In genomic region chr20:57180954-57181353, GRCh38 we compare ENCODE assay signal across 14 cellular contexts.
DNase-seq lines count a peak whose midpoint lies in the region; ATAC-seq and TF ChIP-seq lines count a peak whose summit lies in the region.
"Had no signal": no experiment of that assay in that cellular context is flagged by ENCODE, and none has a peak within 500 bp of the region (broad histone marks: within the 10 kb centered on the region; RNA-seq: fewer than 3 reads in every experiment).

No MANE protein-coding gene starts in this region.

- H3K36me3 ChIP-seq in Karpas-422 (ENCODE audit: insufficient read depth, low read length) (no peaks in the 10 kb centered on the region), body of pancreas (replicated peaks in 1 of 2; ENCODE audit: insufficient read depth in 1 of 2, low read depth in 2 of 2) (no peaks in the 10 kb centered on the region)

- no peaks in the 10 kb centered on the region for H3K79me2 ChIP-seq in Karpas-422 (ENCODE audit: low read length)

- TF ChIP-seq CTCF in body of pancreas (IDR thresholded peaks at IDR 0.05) = peak in 4 of 7 experiments; percentile 17 to 53 (median 22)
- TF ChIP-seq CTCF in neural crest cell (conservative IDR thresholded peaks at IDR 0.05) = no peak

- H3K36me3 Mint-ChIP-seq in neural crest cell (ENCODE audit: low read depth) = no peaks in the 10 kb centered on the region

- H3K9me3 Mint-ChIP-seq in neural crest cell = no peaks in the 10 kb centered on the region

- no peaks in the 10 kb centered on the region for H4K20me1 ChIP-seq in Karpas-422 (ENCODE audit: insufficient read depth, low read depth, low read length)

- H2AFZ ChIP-seq in Karpas-422 (ENCODE audit: low read length) = no peak overlapping the region

- H3K4me1 ChIP-seq in Karpas-422 (ENCODE audit: low read length) (no peaks in the 10 kb centered on the region), body of pancreas (no peaks in the 10 kb centered on the region)
- H3K4me1 ChIP-seq: SJCRH30 had no signal

- no peaks in the 10 kb centered on the region for H3K9me3 ChIP-seq in Karpas-422 (ENCODE audit: low read length)
- H3K9me3 ChIP-seq in body of pancreas = no peaks in the 10 kb centered on the region
- H3K9me3 ChIP-seq: SJCRH30 had no signal

- intact Hi-C loops in body of pancreas (cut with DNase I) = no loop called here

- H3K27ac ChIP-seq in Karpas-422 (ENCODE audit: low read length) (no peak overlapping the region), body of pancreas (no peak overlapping the region)
- H3K27ac ChIP-seq: SJCRH30 had no signal

- no peak overlapping the region for H3K27ac Mint-ChIP-seq in neural crest cell (ENCODE audit: unreplicated experiment)

- WGBS in body of pancreas, 2 donors = 25 to 35% methylated on average over 5 of the region's 5 CpGs

- DNase-seq in SIG-M5 treated with dmso at 0.1 percent for 504 hours (lab: John Stamatoyannopoulos, UW; ENCODE audit: unreplicated experiment) (peak; percentile 84), SIG-M5 (lab: John Stamatoyannopoulos, UW) (no peak), Karpas-422 (peak; percentile 50), body of pancreas (peak; percentile 18 to 60 (median 38)), neural crest cell (ENCODE audit: low read depth, low spot score) (peak; percentile 16), hepatic stellate cell (ENCODE audit: low spot score) (no peak), NCI-H524 treated with DMSO at 0.1 percent for 48 hours (lab: John Stamatoyannopoulos, UW) (no peak), NCI-H345 treated with DMSO at 0.1 percent for 48 hours (lab: John Stamatoyannopoulos, UW; ENCODE audit: unreplicated experiment) (no peak)
- DNase-seq: DMS 273 treated with DMSO at 0.1 percent for 48 hours, HCEC 1CT, NCI-H1436, NCI-H2029 treated with DMSO at 0.1 percent for 48 hours, NCI-H510A had no signal

- H3K27me3 ChIP-seq in Karpas-422 (ENCODE audit: low read length) = no peaks in the 10 kb centered on the region
- H3K27me3 ChIP-seq in body of pancreas = no peaks in the 10 kb centered on the region
- H3K27me3 ChIP-seq: SJCRH30 had no signal

- H3K4me2 ChIP-seq in Karpas-422 (ENCODE audit: low read depth, low read length, poor library complexity, severe bottlenecking) = no peak overlapping the region

- ATAC-seq in body of pancreas = no peak

- H3K9me2 ChIP-seq in Karpas-422 (replicated peaks; ENCODE audit: insufficient read depth, low read length) = no peaks in the 10 kb centered on the region

- no peak overlapping the region for H3K4me3 ChIP-seq in Karpas-422 (ENCODE audit: low read length)
- H3K4me3 ChIP-seq in body of pancreas = no peak overlapping the region
- H3K4me3 ChIP-seq: SJCRH30 had no signal

- H3K27me3 Mint-ChIP-seq in neural crest cell (ENCODE audit: low read depth) = no peaks in the 10 kb centered on the region

- no peak for TF ChIP-seq POLR2A in body of pancreas (IDR thresholded peaks at IDR 0.05)

- peaks cover 39% of the 10 kb centered on the region for H3K4me1 Mint-ChIP-seq in neural crest cell

- no peak overlapping the region for H3K4me3 Mint-ChIP-seq in neural crest cell

- H3K9ac ChIP-seq in Karpas-422 (ENCODE audit: low read length) = no peak overlapping the region

Comparison
In these comparisons a context has a peak if more than half of its experiments do, and no peak if none do; other contexts are left out.
1. DNase-seq: peak in SIG-M5 treated with dmso at 0.1 percent for 504 hours (single experiment), Karpas-422 (single experiment), body of pancreas (4 of 4) and neural crest cell (single experiment); none in SIG-M5 (single experiment), hepatic stellate cell (single experiment), NCI-H524 treated with DMSO at 0.1 percent for 48 hours (single experiment) and NCI-H345 treated with DMSO at 0.1 percent for 48 hours (single experiment).